In genomic region chr3:48685603-48686511, GRCh38 we compare ENCODE assay signal across 8 cellular contexts. TPM values are rescaled to one million over a fixed set of nuclear protein-coding genes. Genes with fewer than 3 reads are reported as not detected.
DNase-seq lines count a peak whose midpoint lies in the region; ATAC-seq lines count a peak whose summit lies in the region.

Gene NCKIPSD (minus strand): TSS chr3:48685915. CDS start chr3:48685807, 108 bp downstream.

- peaks cover 34% of the 10 kb centered on the region for H3K4me1 ChIP-seq in CD4-positive, alpha-beta memory T cell (ENCODE audit: insufficient read depth, low read length)

- POLR2A ChIA-PET in CD4-positive, alpha-beta memory T cell (lab: Charles Lee; ENCODE audit: partially characterized antibody): interaction anchor here (0.6 to 1.7 kb wide), 9 partner anchors 24 to 322 kb away, joined by 3 to 11 read pairs (median 3); partner anchors contain the start of genes ARIH2, IP6K2, P4HTM and PRKAR2A

- CTCF ChIA-PET in CD4-positive, alpha-beta memory T cell (lab: Charles Lee; ENCODE audit: partially characterized antibody): interaction anchor here (0.7 to 1.7 kb wide), 13 partner anchors 8 to 285 kb away, joined by 3 to 6 read pairs (median 3); partner anchors contain the start of gene IP6K2

- H3K27ac ChIP-seq in CD4-positive, alpha-beta memory T cell (ENCODE audit: low read depth, low read length): peak within 1 kb of the TSS; percentile 77

- H3K27ac Mint-ChIP-seq in CD4-positive, alpha-beta memory T cell: peak within 1 kb of the TSS; percentile 81 to 94 (median 92)

- no peaks in the 10 kb centered on the region for H3K9me3 ChIP-seq in CD4-positive, alpha-beta memory T cell (ENCODE audit: control insufficient read depth in 1 of 2, low read length in 2 of 2)

- H3K36me3 Mint-ChIP-seq in CD4-positive, alpha-beta memory T cell: peaks cover 20 to 48% of the 10 kb centered on the region in 2 donors

- H3K4me3 ChIP-seq in CD4-positive, alpha-beta memory T cell (ENCODE audit: low read length in 2 of 2): peak within 1 kb of the TSS; percentile 59 to 82

- peak; percentile 83 for ATAC-seq in GM19328 (IDR thresholded peaks at IDR 0.05; ENCODE audit: unreplicated experiment)
- peak; percentile 67 for ATAC-seq in HG03460 (IDR thresholded peaks at IDR 0.05; ENCODE audit: unreplicated experiment)

- H3K4me1 Mint-ChIP-seq in CD4-positive, alpha-beta memory T cell: peaks cover 17 to 49% (median 27%) of the 10 kb centered on the region in 4 donors

- H3K27me3 ChIP-seq in CD4-positive, alpha-beta memory T cell (ENCODE audit: insufficient read depth, low read length): no peaks in the 10 kb centered on the region

- DNase-seq in CD4-positive, alpha-beta memory T cell: peak; percentile 87 to 94 (median 90)
- DNase-seq in NK-92 treated with Interleukin-12 subunit alpha and Interleukin-12 subunit beta, amount 100 ng/mL, for 24 hours (lab: John Stamatoyannopoulos, UW): peak; percentile 69
- peak; percentile 55 to 93 for DNase-seq in activated CD8-positive, alpha-beta memory T cell treated with anti-CD3 and anti-CD28 coated beads for 1 hour (ENCODE audit: extremely low read depth in 1 of 2, low read depth in 1 of 2)
- DNase-seq in effector CD8-positive, alpha-beta T cell (lab: John Stamatoyannopoulos, UW): peak; percentile 89
- peak; percentile 90 for DNase-seq in medulla oblongata (ENCODE audit: extremely low spot score)
- peak; percentile 81 for DNase-seq in stimulated activated CD8-positive, alpha-beta memory T cell treated with anti-CD3 and anti-CD28 coated beads, Interleukin-12 subunit alpha, Interleukin-12 subunit beta, amount 100 ng/mL, for 24 hours (ENCODE audit: extremely low read depth)

- peak within 1 kb of the TSS; percentile 87 to 99 (median 94) for H3K4me3 Mint-ChIP-seq in CD4-positive, alpha-beta memory T cell

- no peaks in the 10 kb centered on the region for H3K27me3 Mint-ChIP-seq in CD4-positive, alpha-beta memory T cell

- H3K36me3 ChIP-seq in CD4-positive, alpha-beta memory T cell (ENCODE audit: insufficient read depth, low read length): peaks cover 43% of the 10 kb centered on the region

- no peaks in the 10 kb centered on the region for H3K9me3 Mint-ChIP-seq in CD4-positive, alpha-beta memory T cell

- intact Hi-C loops in CD4-positive, alpha-beta memory T cell (cut with micrococcal nuclease): loop anchor here (1.0 to 10.0 kb wide), 9 partner anchors 30 to 726 kb away; partner anchors contain the start of genes ARIH2, IP6K2, PRKAR2A and RHOA

RNA-seq across cellular contexts. Expression of gene NCKIPSD, which starts in this region (rescaled TPM):
- 10 to 100 TPM; 20.1 to 21.7 TPM for total RNA-seq in CD4-positive, alpha-beta memory T cell
- 10 to 100 TPM in 1 of 2 donors, 1 to 10 TPM in 1; 8.3 to 16.1 TPM for polyA plus RNA-seq in CD4-positive, alpha-beta memory T cell

Comparison
In these comparisons a context has a peak if more than half of its experiments do, and no peak if none do; other contexts are left out.
1. Peak in every context shown above with its lines: DNase-seq, ATAC-seq, H3K4me3 ChIP-seq and H3K27ac ChIP-seq.